ENCODE assay signal across 8 cellular contexts in genomic region chr9:35072461-35073275, GRCh38. TPM values are rescaled to one million over a fixed set of nuclear protein-coding genes. Genes with fewer than 3 reads are reported as not detected.
A peak's percentile ranks its signal among the peaks of the same experiment; 100 is the strongest.
DNase-seq lines count a peak whose midpoint lies in the region; ATAC-seq and TF ChIP-seq lines count a peak whose summit lies in the region.

TSS of gene VCP (minus strand) at chr9:35072625. CDS start at chr9:35072353, 272 bp downstream.

- no peaks in the 10 kb centered on the region for H3K9me3 Mint-ChIP-seq in activated T-helper 17 cell treated with anti-CD3 and anti-CD28 coated beads, Interleukin-2, amount 50 U/mL, for 72 hours
- H3K9me3 Mint-ChIP-seq in naive B cell, result peaks cover 0 to 2% (median 0%) of the 10 kb centered on the region in 7 donors
- H3K9me3 Mint-ChIP-seq in stimulated activated naive B cell treated with anti-CD40 and anti-IgM and Interleukin-4, amounts not matched to agents 10 μg/mL and 1 μg/mL and 100 μg/mL, for 72 hours, result no peaks in the 10 kb centered on the region

- ATAC-seq in activated T-helper 17 cell treated with anti-CD3 and anti-CD28 coated beads, Interleukin-2, amount 50 U/mL, for 72 hours (replicated peaks), result peak; percentile 89
- ATAC-seq in naive B cell (ENCODE audit: low read depth in 2 of 2), result peak; percentile 86 to 88
- ATAC-seq in stimulated activated naive B cell treated with anti-CD40 and anti-IgM and Interleukin-4, amounts not matched to agents 10 μg/mL and 1 μg/mL and 100 μg/mL, for 72 hours (replicated peaks), result peak; percentile 89 to 92

- peak within 1 kb of the TSS; percentile 97 for H3K27ac Mint-ChIP-seq in activated T-helper 17 cell treated with anti-CD3 and anti-CD28 coated beads, Interleukin-2, amount 50 U/mL, for 72 hours
- peak within 1 kb of the TSS; percentile 90 to 98 (median 95) for H3K27ac Mint-ChIP-seq in naive B cell
- H3K27ac Mint-ChIP-seq in stimulated activated naive B cell treated with anti-CD40 and anti-IgM and Interleukin-4, amounts not matched to agents 10 μg/mL and 1 μg/mL and 100 μg/mL, for 72 hours, result peak within 1 kb of the TSS; percentile 96

- CTCF ChIA-PET in RWPE1 (lab: Yijun Ruan, JAX), result interaction anchor here (0.7 to 2.0 kb wide), 2 partner anchors 21 to 24 kb away, joined by 4 to 8 read pairs; partner anchors contain the start of gene PIGO

- peak within 1 kb of the TSS; percentile 94 for H3K4me3 ChIP-seq in LNCaP clone FGC (ENCODE audit: low read depth, low read length)

- no peaks in the 10 kb centered on the region for H3K27me3 Mint-ChIP-seq in activated T-helper 17 cell treated with anti-CD3 and anti-CD28 coated beads, Interleukin-2, amount 50 U/mL, for 72 hours
- no peaks in the 10 kb centered on the region for H3K27me3 Mint-ChIP-seq in naive B cell
- H3K27me3 Mint-ChIP-seq in stimulated activated naive B cell treated with anti-CD40 and anti-IgM and Interleukin-4, amounts not matched to agents 10 μg/mL and 1 μg/mL and 100 μg/mL, for 72 hours, result no peaks in the 10 kb centered on the region

- peak; percentile 19; the same call in 1 of the 2 replicates for TF ChIP-seq CTCF in LNCaP clone FGC (IDR thresholded peaks at IDR 0.05; ENCODE audit: control insufficient read depth, extremely low read depth, insufficient read depth)
- no peak for TF ChIP-seq CTCF in RWPE1 (conservative IDR thresholded peaks at IDR 0.05; ENCODE audit: low read depth)

- DNase-seq in Daoy (ENCODE audit: low read depth), result peak; percentile 100
- DNase-seq in GOT3 (lab: John Stamatoyannopoulos, UW), result peak; percentile 78
- peak; percentile 99 for DNase-seq in LNCaP clone FGC (ENCODE audit: low read depth)
- DNase-seq in RWPE1 (ENCODE audit: low spot score), result peak; percentile 100
- peak; percentile 99 for DNase-seq in fibroblast of gingiva (ENCODE audit: low read depth)
- peak; percentile 98 for DNase-seq in naive B cell
- peak; percentile 98 for DNase-seq in stimulated activated naive B cell treated with anti-CD40 and anti-IgM and Interleukin-4, amounts not matched to agents 10 μg/mL and 1 μg/mL and 100 μg/mL, for 72 hours

- POLR2A ChIA-PET in RWPE1 (lab: Yijun Ruan, JAX; ENCODE audit: low non-redundant PET), result interaction anchor here (0.6 to 1.5 kb wide), 3 partner anchors 31 to 93 kb away, joined by 3 to 4 read pairs (median 3); partner anchors contain the start of gene STOML2

- H3K36me3 Mint-ChIP-seq in activated T-helper 17 cell treated with anti-CD3 and anti-CD28 coated beads, Interleukin-2, amount 50 U/mL, for 72 hours (ENCODE audit: low read depth), result peaks cover 96% of the 10 kb centered on the region
- peaks cover 0 to 5% of the 10 kb centered on the region in 2 donors for H3K36me3 Mint-ChIP-seq in naive B cell
- H3K36me3 Mint-ChIP-seq in stimulated activated naive B cell treated with anti-CD40 and anti-IgM and Interleukin-4, amounts not matched to agents 10 μg/mL and 1 μg/mL and 100 μg/mL, for 72 hours, result peaks cover 44 to 59% of the 10 kb centered on the region in 2 donors

- H3K27ac ChIP-seq in RWPE1, result peak within 1 kb of the TSS; percentile 99

- H3K4me1 Mint-ChIP-seq in activated T-helper 17 cell treated with anti-CD3 and anti-CD28 coated beads, Interleukin-2, amount 50 U/mL, for 72 hours, result peaks cover 51% of the 10 kb centered on the region
- H3K4me1 Mint-ChIP-seq in naive B cell, result peaks cover 30 to 46% (median 43%) of the 10 kb centered on the region in 3 donors
- H3K4me1 Mint-ChIP-seq in stimulated activated naive B cell treated with anti-CD40 and anti-IgM and Interleukin-4, amounts not matched to agents 10 μg/mL and 1 μg/mL and 100 μg/mL, for 72 hours, result peaks cover 26 to 58% of the 10 kb centered on the region in 2 donors

- peak within 1 kb of the TSS; percentile 89 for H3K4me3 Mint-ChIP-seq in activated T-helper 17 cell treated with anti-CD3 and anti-CD28 coated beads, Interleukin-2, amount 50 U/mL, for 72 hours
- H3K4me3 Mint-ChIP-seq in naive B cell, result peak within 1 kb of the TSS; percentile 87 to 98 (median 94)
- H3K4me3 Mint-ChIP-seq in stimulated activated naive B cell treated with anti-CD40 and anti-IgM and Interleukin-4, amounts not matched to agents 10 μg/mL and 1 μg/mL and 100 μg/mL, for 72 hours, result peak within 1 kb of the TSS; percentile 89 to 95

RNA-seq across cellular contexts. Expression of gene VCP, which starts in this region (rescaled TPM):
- 569 and 580 TPM in 2 replicates for total RNA-seq in Daoy (2014; rRNA removed; shearing (Covaris generic))
- 100 to 1,000 TPM; 235 to 322 TPM for total RNA-seq in activated T-helper 17 cell treated with anti-CD3 and anti-CD28 coated beads, Interleukin-2, amount 50 U/mL, for 72 hours
- 100 to 1,000 TPM; 111 to 159 (median 135) TPM for polyA plus RNA-seq in naive B cell (ENCODE audit: low read depth in 6 of 6)

Comparison
In these comparisons a context has a peak if more than half of its experiments do, and no peak if none do; other contexts are left out.
1. Peak in every context shown above with its lines: DNase-seq, ATAC-seq, H3K4me3 ChIP-seq and H3K27ac ChIP-seq.